1 cellular context compared by ENCODE assay signal in genomic region chr1:196143602-196144342, GRCh38.
TF ChIP-seq lines count a peak whose summit lies in the region.

No MANE protein-coding gene starts in this region.

TF ChIP-seq in GM12878, 131 proteins besides CTCF, POLR2A, EP300 and RAD21 (continued from another document):
- no peak for TF ChIP-seq ZBTB40 (IDR thresholded peaks at IDR 0.05; ENCODE audit: borderline replicate concordance)
- no peak for TF ChIP-seq BCLAF1 (IDR thresholded peaks at IDR 0.05)
- TF ChIP-seq PAX5 (IDR thresholded peaks at IDR 0.05; ENCODE audit: borderline replicate concordance, low read depth, low read length), result no peak
- TF ChIP-seq IRF3 (IDR thresholded peaks at IDR 0.05), result no peak
- TF ChIP-seq CUX1 (IDR thresholded peaks at IDR 0.05; ENCODE audit: insufficient replicate concordance, low read depth, low read length), result no peak
- no peak for TF ChIP-seq POU2F2 (IDR thresholded peaks at IDR 0.05; ENCODE audit: borderline replicate concordance, low read depth, low read length)
- TF ChIP-seq HDGF (IDR thresholded peaks at IDR 0.05), result no peak
- TF ChIP-seq IRF5 (IDR thresholded peaks at IDR 0.05; ENCODE audit: borderline replicate concordance), result no peak
- TF ChIP-seq KAT2A (conservative IDR thresholded peaks at IDR 0.05; ENCODE audit: control insufficient read depth, low read depth, low read length), result no peak
- TF ChIP-seq MAX (IDR thresholded peaks at IDR 0.05; ENCODE audit: low read depth, low read length), result no peak
- TF ChIP-seq DPF2 (IDR thresholded peaks at IDR 0.05), result no peak
- no peak for TF ChIP-seq ZNF622 (IDR thresholded peaks at IDR 0.05)
